In genomic region chr2:221521261-221521845, GRCh38 we compare ENCODE assay signal across 21 cellular contexts. TPM values are rescaled to one million over a fixed set of nuclear protein-coding genes. Genes with fewer than 3 reads are reported as not detected.
DNase-seq lines count a peak whose midpoint lies in the region; ATAC-seq and TF ChIP-seq lines count a peak whose summit lies in the region.
"Had no signal": no experiment of that assay in that cellular context is flagged by ENCODE, and none has a peak within 500 bp of the region (broad histone marks: within the 10 kb centered on the region; RNA-seq: fewer than 3 reads in every experiment).

No MANE protein-coding gene starts in this region.

- H3K27ac ChIP-seq in BLaER1 treated with 17β-estradiol and CSF1 and Interleukin-3, amounts not matched to agents 10 nM and 100 nM: no peak overlapping the region
- H3K27ac ChIP-seq: KMS-11, Peyer's patch, SJSA1 had no signal

- no peak for DNase-seq in T-helper 2 cell treated with Interferon-gamma antibody and Interleukin-4, amounts not matched to agents 5 μg/mL and 100 μg/mL, for 36 hours (ENCODE audit: low spot score)
- DNase-seq in T-helper 2 cell: no peak
- no peak for DNase-seq in naive B cell
- no peak for DNase-seq in BE2C
- DNase-seq in NCI-H1105 (lab: John Stamatoyannopoulos, UW): no peak
- DNase-seq: Caco-2, DMS153, GDM1, HCEC 1CT, NCI-H1436, NCI-H1930, NCI-H446, NCI-H69, Peyer's patch had no signal

- no peaks in the 10 kb centered on the region; a peak in 1 of 22 replicates for H3K9me3 ChIP-seq in BLaER1 treated with 17β-estradiol and CSF1 and Interleukin-3, amounts not matched to agents 10 nM and 100 nM (replicated peaks in 1 of 11)
- H3K9me3 ChIP-seq in BE2C: peaks cover 2% of the 10 kb centered on the region; the same call in 1 of the 2 replicates
- H3K9me3 ChIP-seq: Caco-2, Peyer's patch, SJSA1 had no signal

- no peak for TF ChIP-seq CTCF in BE2C (IDR thresholded peaks at IDR 0.05; ENCODE audit: low read depth, low read length)

- no peak overlapping the region for H3K4me3 Mint-ChIP-seq in T-helper 2 cell treated with Interferon-gamma antibody and Interleukin-4, amounts not matched to agents 5 μg/mL and 100 μg/mL, for 36 hours
- H3K4me3 Mint-ChIP-seq in IgD-negative memory B cell (peak overlapping the region in 3 of 4 donors; percentile 2 to 71 (median 61)), naive B cell (no peak overlapping the region)
- H3K4me3 Mint-ChIP-seq: CD14-positive monocyte, GM23338 had no signal

- ATAC-seq in naive B cell (ENCODE audit: low read depth in 2 of 2) (no peak), HG03095 (IDR thresholded peaks at IDR 0.05; ENCODE audit: unreplicated experiment) (no peak)
- ATAC-seq: GM23338 had no signal

- no peaks in the 10 kb centered on the region for H3K36me3 ChIP-seq in BLaER1 treated with 17β-estradiol and CSF1 and Interleukin-3, amounts not matched to agents 10 nM and 100 nM
- H3K36me3 ChIP-seq in BE2C: no peaks in the 10 kb centered on the region
- H3K36me3 ChIP-seq: Peyer's patch, SJSA1 had no signal

- peak overlapping the region; percentile 49 for H3K27ac Mint-ChIP-seq in T-helper 2 cell treated with Interferon-gamma antibody and Interleukin-4, amounts not matched to agents 5 μg/mL and 100 μg/mL, for 36 hours
- H3K27ac Mint-ChIP-seq in IgD-negative memory B cell (peak overlapping the region in 2 of 3 donors; percentile 11 to 91), naive B cell (peak overlapping the region in 4 of 6 donors; percentile 2 to 34 (median 12))
- H3K27ac Mint-ChIP-seq: CD14-positive monocyte, GM23338 had no signal

- peaks cover 2% of the 10 kb centered on the region for H3K27me3 Mint-ChIP-seq in T-helper 2 cell treated with Interferon-gamma antibody and Interleukin-4, amounts not matched to agents 5 μg/mL and 100 μg/mL, for 36 hours (ENCODE audit: low read depth)
- no peaks in the 10 kb centered on the region for H3K27me3 Mint-ChIP-seq in IgD-negative memory B cell
- H3K27me3 Mint-ChIP-seq in naive B cell: no peaks in the 10 kb centered on the region

- no peak overlapping the region for H3K9ac ChIP-seq in BLaER1 treated with 17β-estradiol and CSF1 and Interleukin-3, amounts not matched to agents 10 nM and 100 nM
- H3K9ac ChIP-seq: KMS-11 had no signal

- no peaks in the 10 kb centered on the region; a peak in 1 of 22 replicates for H4K20me1 ChIP-seq in BLaER1 treated with 17β-estradiol and CSF1 and Interleukin-3, amounts not matched to agents 10 nM and 100 nM

- H3K27me3 ChIP-seq in BLaER1 treated with 17β-estradiol and CSF1 and Interleukin-3, amounts not matched to agents 10 nM and 100 nM: no peaks in the 10 kb centered on the region
- H3K27me3 ChIP-seq in BE2C: no peaks in the 10 kb centered on the region
- H3K27me3 ChIP-seq: Peyer's patch, SJSA1 had no signal

- no peak overlapping the region for H3K4me3 ChIP-seq in BLaER1 treated with 17β-estradiol and CSF1 and Interleukin-3, amounts not matched to agents 10 nM and 100 nM
- no peak overlapping the region for H3K4me3 ChIP-seq in BE2C (ENCODE audit: low read depth, low read length)
- H3K4me3 ChIP-seq: GM23338, Peyer's patch, SJSA1 had no signal

- peaks cover 11% of the 10 kb centered on the region for H3K4me1 Mint-ChIP-seq in T-helper 2 cell treated with Interferon-gamma antibody and Interleukin-4, amounts not matched to agents 5 μg/mL and 100 μg/mL, for 36 hours (ENCODE audit: low read depth)
- peaks cover 17 to 28% (median 26%) of the 10 kb centered on the region in 3 donors for H3K4me1 Mint-ChIP-seq in IgD-negative memory B cell
- H3K4me1 Mint-ChIP-seq in naive B cell: peaks cover 0 to 20% (median 0%) of the 10 kb centered on the region in 3 donors

- no peaks in the 10 kb centered on the region for H3K9me3 Mint-ChIP-seq in T-helper 2 cell treated with Interferon-gamma antibody and Interleukin-4, amounts not matched to agents 5 μg/mL and 100 μg/mL, for 36 hours
- H3K9me3 Mint-ChIP-seq in IgD-negative memory B cell: no peaks in the 10 kb centered on the region
- H3K9me3 Mint-ChIP-seq in naive B cell: peaks cover 0 to 5% (median 0%) of the 10 kb centered on the region in 7 donors
- H3K9me3 Mint-ChIP-seq: CD14-positive monocyte, GM23338 had no signal

- peaks cover 30 to 45% (median 43%) of the 10 kb centered on the region in 10 experiments for H3K4me1 ChIP-seq in BLaER1 treated with 17β-estradiol and CSF1 and Interleukin-3, amounts not matched to agents 10 nM and 100 nM
- H3K4me1 ChIP-seq in BE2C: no peaks in the 10 kb centered on the region

- H3K36me3 Mint-ChIP-seq in T-helper 2 cell treated with Interferon-gamma antibody and Interleukin-4, amounts not matched to agents 5 μg/mL and 100 μg/mL, for 36 hours (ENCODE audit: low read depth): peaks cover 4% of the 10 kb centered on the region
- H3K36me3 Mint-ChIP-seq in IgD-negative memory B cell (peaks cover 10% of the 10 kb centered on the region), naive B cell (no peaks in the 10 kb centered on the region)
- H3K36me3 Mint-ChIP-seq: CD14-positive monocyte had no signal

- peak overlapping the region; percentile 21 to 57 (median 40); a peak in 18 of 22 replicates for H3K4me2 ChIP-seq in BLaER1 treated with 17β-estradiol and CSF1 and Interleukin-3, amounts not matched to agents 10 nM and 100 nM
- H3K4me2 ChIP-seq: GM23338, KMS-11 had no signal

RNA-seq across cellular contexts. Expression of gene EPHA4, which starts 50.8 kb away (rescaled TPM):
- polyA plus RNA-seq in IgD-negative memory B cell (29.3 TPM), naive B cell (ENCODE audit: low read depth in 6 of 6) (10 to 100 TPM in 1 of 6 donors, 1 to 10 TPM in 4, under 1 TPM in 1; 0.84 to 14.3 (median 5.4) TPM)
- 0.57 TPM for polyA plus RNA-seq in BE2C (2012; ENCODE audit: insufficient read depth, insufficient read length, low read depth)

Comparison
In these comparisons a context has a peak if more than half of its experiments do, and no peak if none do; other contexts are left out.
1. H3K4me3 Mint-ChIP-seq: peak in IgD-negative memory B cell (3 of 4); none in T-helper 2 cell treated with Interferon-gamma antibody and Interleukin-4, amounts not matched to agents 5 μg/mL and 100 μg/mL, for 36 hours (single experiment) and naive B cell (0 of 8).
2. Peak in every context shown above with its lines, with median percentiles within 50 percentile points of each other: H3K27ac Mint-ChIP-seq.